Comparison of ENCODE assay signal across 8 cellular contexts in the genomic region with DNA sequence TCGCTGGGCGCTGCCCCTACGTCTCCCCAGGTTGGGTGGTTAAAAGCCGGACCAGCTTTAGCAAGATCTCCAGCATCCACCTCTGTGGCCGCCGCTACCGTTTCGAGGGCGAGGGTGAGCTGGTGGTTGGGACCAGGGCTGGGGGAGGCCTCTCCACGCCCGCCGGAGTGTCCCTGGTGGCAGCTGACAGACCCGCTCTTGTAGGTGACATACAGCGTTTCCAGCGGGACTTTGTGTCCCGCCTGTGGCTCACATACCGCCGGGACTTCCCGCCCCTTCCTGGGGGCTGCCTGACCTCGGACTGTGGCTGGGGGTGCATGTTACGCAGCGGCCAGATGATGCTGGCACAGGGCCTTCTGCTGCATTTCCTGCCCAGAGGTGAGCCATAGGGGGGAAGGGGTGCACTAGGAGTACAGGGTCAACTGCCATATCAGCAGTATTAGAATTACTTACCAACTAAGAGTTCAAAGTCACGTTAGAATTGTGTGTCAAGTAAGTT. TPM values are rescaled to one million over a fixed set of nuclear protein-coding genes. Genes with fewer than 3 reads are reported as not detected.
DNase-seq lines count a peak whose midpoint lies in the region; ATAC-seq and TF ChIP-seq lines count a peak whose summit lies in the region.

No MANE protein-coding gene starts in this region.

- in situ Hi-C loops in astrocyte of the cerebellum (cut with HindIII; ENCODE audit: low sequenced_read_pairs), result no loop called here

- H3K9me3 ChIP-seq in tibial artery, result no peaks in the 10 kb centered on the region

- H3K4me3 Mint-ChIP-seq in activated CD8-positive, alpha-beta memory T cell treated with anti-CD3 and anti-CD28 coated beads, Interleukin-2, amount 10 ng/mL, durations not matched to agents 7 days and 5 days, result peak overlapping the region; percentile 93

- ATAC-seq in activated CD8-positive, alpha-beta memory T cell treated with anti-CD3 and anti-CD28 coated beads, Interleukin-2, amount 10 ng/mL, durations not matched to agents 7 days and 5 days, result no peak
- ATAC-seq in GM21786 (IDR thresholded peaks at IDR 0.05; ENCODE audit: unreplicated experiment), result no peak

- 30 to 44% methylated on average over 23 of the region's 23 CpGs for WGBS in lower leg skin, 2 donors

- H3K4me1 ChIP-seq in tibial artery, result peaks cover 0 to 25% (median 18%) of the 10 kb centered on the region in 4 donors

- TF ChIP-seq CTCF in astrocyte of the cerebellum (IDR thresholded peaks at IDR 0.05; ENCODE audit: low read depth, low read length, missing control alignments) (no peak), lower leg skin (IDR thresholded peaks at IDR 0.05) (no peak), tibial artery (IDR thresholded peaks at IDR 0.05) (no peak)

- H3K4me3 ChIP-seq in astrocyte of the cerebellum (ENCODE audit: low read depth, low read length) (peak overlapping the region; percentile 88), lower leg skin (ENCODE audit: low read depth, poor library complexity, severe bottlenecking) (peak overlapping the region; percentile 81), tibial artery (peak overlapping the region; percentile 85 to 92)

- H3K27me3 ChIP-seq in tibial artery, result no peaks in the 10 kb centered on the region

- intact Hi-C loops in lower leg skin (cut with DNase I; ENCODE audit: low total_unique reads), result no loop called here
- intact Hi-C loops in tibial artery (cut with DNase I; ENCODE audit: low total_unique reads), result no loop called here

- peaks cover 12 to 41% (median 20%) of the 10 kb centered on the region in 3 donors for H3K36me3 ChIP-seq in tibial artery

- CTCF ChIA-PET in activated CD8-positive, alpha-beta memory T cell treated with anti-CD3 and anti-CD28 coated beads, Interleukin-2, amount 10 ng/mL, durations not matched to agents 7 days and 5 days (lab: Charles Lee), result interaction anchor here (0.8 to 5.1 kb wide), 6 partner anchors 8 to 101 kb away, joined by 3 to 36 read pairs (median 5); no protein-coding TSS in a partner anchor

- peaks cover 17% of the 10 kb centered on the region for H3K36me3 Mint-ChIP-seq in activated CD8-positive, alpha-beta memory T cell treated with anti-CD3 and anti-CD28 coated beads, Interleukin-2, amount 10 ng/mL, durations not matched to agents 7 days and 5 days

- peak overlapping the region; percentile 89 to 90 for H3K27ac ChIP-seq in tibial artery

- peak overlapping the region; percentile 93 for H3K27ac Mint-ChIP-seq in activated CD8-positive, alpha-beta memory T cell treated with anti-CD3 and anti-CD28 coated beads, Interleukin-2, amount 10 ng/mL, durations not matched to agents 7 days and 5 days

- no peak for DNase-seq in activated CD8-positive, alpha-beta memory T cell treated with anti-CD3 and anti-CD28 coated beads, Interleukin-2, amount 10 ng/mL, durations not matched to agents 7 days and 5 days
- no peak for DNase-seq in activated CD8-positive, alpha-beta memory T cell treated with anti-CD3 and anti-CD28 coated beads for 24 hours
- DNase-seq in astrocyte of the cerebellum (ENCODE audit: low read depth), result no peak
- no peak for DNase-seq in lower leg skin (ENCODE audit: low spot score in 2 of 2)
- DNase-seq in tibial artery, result no peak
- DNase-seq in cortex of kidney (lab: John Stamatoyannopoulos, UW), result no peak
- DNase-seq in dedifferentiated amniotic fluid mesenchymal stem cell (ENCODE audit: extremely low spot score), result no peak

- no peak for TF ChIP-seq POLR2A in lower leg skin (IDR thresholded peaks at IDR 0.05)

- H3K27me3 Mint-ChIP-seq in activated CD8-positive, alpha-beta memory T cell treated with anti-CD3 and anti-CD28 coated beads, Interleukin-2, amount 10 ng/mL, durations not matched to agents 7 days and 5 days, result peaks cover 9% of the 10 kb centered on the region

- peaks cover 11% of the 10 kb centered on the region for H3K4me1 Mint-ChIP-seq in activated CD8-positive, alpha-beta memory T cell treated with anti-CD3 and anti-CD28 coated beads, Interleukin-2, amount 10 ng/mL, durations not matched to agents 7 days and 5 days

- H3K9me3 Mint-ChIP-seq in activated CD8-positive, alpha-beta memory T cell treated with anti-CD3 and anti-CD28 coated beads, Interleukin-2, amount 10 ng/mL, durations not matched to agents 7 days and 5 days (ENCODE audit: low read depth), result no peaks in the 10 kb centered on the region

RNA-seq across cellular contexts. Expression of gene ATG4D, which starts 1.1 kb away (rescaled TPM):
- total RNA-seq in activated CD8-positive, alpha-beta memory T cell treated with anti-CD3 and anti-CD28 coated beads, Interleukin-2, amount 10 ng/mL, durations not matched to agents 7 days and 5 days, result 10 to 100 TPM; 48.3 to 57.8 TPM
- total RNA-seq in lower leg skin, result 100 to 1,000 TPM in 1 of 4 donors, 10 to 100 TPM in 3; 58.5 to 106 (median 71.4) TPM

RNA-seq across cellular contexts. Expression of gene KRI1, which starts 21.0 kb away (rescaled TPM):
- total RNA-seq in activated CD8-positive, alpha-beta memory T cell treated with anti-CD3 and anti-CD28 coated beads, Interleukin-2, amount 10 ng/mL, durations not matched to agents 7 days and 5 days, result 10 to 100 TPM; 68.1 to 72.2 TPM
- total RNA-seq in lower leg skin, result 10 to 100 TPM; 23.8 to 59.3 (median 29.4) TPM

RNA-seq across cellular contexts. Expression of gene CDKN2D, which starts 24.0 kb away (rescaled TPM):
- total RNA-seq in activated CD8-positive, alpha-beta memory T cell treated with anti-CD3 and anti-CD28 coated beads, Interleukin-2, amount 10 ng/mL, durations not matched to agents 7 days and 5 days, result 10 to 100 TPM; 40.9 to 73.3 TPM
- 10 to 100 TPM; 11.4 to 14.8 (median 12.8) TPM for total RNA-seq in lower leg skin

RNA-seq across cellular contexts. Expression of gene S1PR5, which starts 27.6 kb away (rescaled TPM):
- total RNA-seq in activated CD8-positive, alpha-beta memory T cell treated with anti-CD3 and anti-CD28 coated beads, Interleukin-2, amount 10 ng/mL, durations not matched to agents 7 days and 5 days, result 1 to 10 TPM in 1 of 2 experiments, under 1 TPM in 1; 0.14 to 1.4 TPM
- total RNA-seq in lower leg skin, result 10 to 100 TPM; 34.9 to 64.0 (median 42.3) TPM

RNA-seq across cellular contexts. Expression of gene KEAP1, which starts 41.6 kb away (rescaled TPM):
- 100 to 1,000 TPM in 1 of 2 experiments, 10 to 100 TPM in 1; 99.8 to 104 TPM for total RNA-seq in activated CD8-positive, alpha-beta memory T cell treated with anti-CD3 and anti-CD28 coated beads, Interleukin-2, amount 10 ng/mL, durations not matched to agents 7 days and 5 days
- 100 to 1,000 TPM in 1 of 4 donors, 10 to 100 TPM in 3; 81.6 to 102 (median 89.0) TPM for total RNA-seq in lower leg skin
